Comparison of ENCODE assay signal across 1 cellular context in the genomic region with DNA sequence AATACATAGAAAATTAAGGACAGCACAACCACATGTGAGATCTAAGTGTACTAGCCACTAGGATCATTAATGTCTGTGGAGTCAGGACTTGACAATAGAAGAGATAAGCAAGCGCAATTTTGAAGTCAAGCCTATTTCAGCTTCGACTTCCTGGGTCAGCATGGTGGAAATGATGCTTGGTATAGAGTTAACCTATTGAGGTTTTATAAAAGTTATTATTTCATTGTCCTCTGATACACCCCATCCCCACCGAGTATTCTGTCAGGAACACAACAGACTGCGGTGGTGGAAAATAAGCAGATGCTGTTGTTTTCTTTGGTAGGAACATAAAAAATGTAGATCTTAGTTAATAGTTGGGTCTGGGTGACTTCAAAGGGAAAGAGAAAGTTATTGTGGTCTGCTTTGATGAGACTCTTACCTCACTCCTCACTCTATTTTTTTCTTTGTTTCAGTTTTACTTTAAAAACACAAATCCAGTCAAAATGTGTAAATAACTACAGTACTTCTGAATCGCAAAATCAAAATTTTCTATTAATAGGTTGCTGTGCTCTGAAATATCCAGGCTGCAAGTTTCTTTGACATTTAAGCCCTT.
TF ChIP-seq lines count a peak whose summit lies in the region.

No MANE protein-coding gene starts in this region.

TF ChIP-seq in GM12878, 131 proteins besides CTCF, POLR2A, EP300 and RAD21 (continued from another document):
- TF ChIP-seq, protein P1, sequence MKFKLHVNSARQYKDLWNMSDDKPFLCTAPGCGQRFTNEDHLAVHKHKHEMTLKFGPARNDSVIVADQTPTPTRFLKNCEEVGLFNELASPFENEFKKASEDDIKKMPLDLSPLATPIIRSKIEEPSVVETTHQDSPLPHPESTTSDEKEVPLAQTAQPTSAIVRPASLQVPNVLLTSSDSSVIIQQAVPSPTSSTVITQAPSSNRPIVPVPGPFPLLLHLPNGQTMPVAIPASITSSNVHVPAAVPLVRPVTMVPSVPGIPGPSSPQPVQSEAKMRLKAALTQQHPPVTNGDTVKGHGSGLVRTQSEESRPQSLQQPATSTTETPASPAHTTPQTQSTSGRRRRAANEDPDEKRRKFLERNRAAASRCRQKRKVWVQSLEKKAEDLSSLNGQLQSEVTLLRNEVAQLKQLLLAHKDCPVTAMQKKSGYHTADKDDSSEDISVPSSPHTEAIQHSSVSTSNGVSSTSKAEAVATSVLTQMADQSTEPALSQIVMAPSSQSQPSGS (IDR thresholded peaks at IDR 0.05; ENCODE audit: low read length) = peak; percentile 51; the same call in 1 of the 2 replicates
- no peak for TF ChIP-seq BCL11A (IDR thresholded peaks at IDR 0.05; ENCODE audit: low read depth, low read length)
- peak; percentile 84 for TF ChIP-seq ATF7 (IDR thresholded peaks at IDR 0.05; ENCODE audit: low read depth)
- TF ChIP-seq, protein P2, sequence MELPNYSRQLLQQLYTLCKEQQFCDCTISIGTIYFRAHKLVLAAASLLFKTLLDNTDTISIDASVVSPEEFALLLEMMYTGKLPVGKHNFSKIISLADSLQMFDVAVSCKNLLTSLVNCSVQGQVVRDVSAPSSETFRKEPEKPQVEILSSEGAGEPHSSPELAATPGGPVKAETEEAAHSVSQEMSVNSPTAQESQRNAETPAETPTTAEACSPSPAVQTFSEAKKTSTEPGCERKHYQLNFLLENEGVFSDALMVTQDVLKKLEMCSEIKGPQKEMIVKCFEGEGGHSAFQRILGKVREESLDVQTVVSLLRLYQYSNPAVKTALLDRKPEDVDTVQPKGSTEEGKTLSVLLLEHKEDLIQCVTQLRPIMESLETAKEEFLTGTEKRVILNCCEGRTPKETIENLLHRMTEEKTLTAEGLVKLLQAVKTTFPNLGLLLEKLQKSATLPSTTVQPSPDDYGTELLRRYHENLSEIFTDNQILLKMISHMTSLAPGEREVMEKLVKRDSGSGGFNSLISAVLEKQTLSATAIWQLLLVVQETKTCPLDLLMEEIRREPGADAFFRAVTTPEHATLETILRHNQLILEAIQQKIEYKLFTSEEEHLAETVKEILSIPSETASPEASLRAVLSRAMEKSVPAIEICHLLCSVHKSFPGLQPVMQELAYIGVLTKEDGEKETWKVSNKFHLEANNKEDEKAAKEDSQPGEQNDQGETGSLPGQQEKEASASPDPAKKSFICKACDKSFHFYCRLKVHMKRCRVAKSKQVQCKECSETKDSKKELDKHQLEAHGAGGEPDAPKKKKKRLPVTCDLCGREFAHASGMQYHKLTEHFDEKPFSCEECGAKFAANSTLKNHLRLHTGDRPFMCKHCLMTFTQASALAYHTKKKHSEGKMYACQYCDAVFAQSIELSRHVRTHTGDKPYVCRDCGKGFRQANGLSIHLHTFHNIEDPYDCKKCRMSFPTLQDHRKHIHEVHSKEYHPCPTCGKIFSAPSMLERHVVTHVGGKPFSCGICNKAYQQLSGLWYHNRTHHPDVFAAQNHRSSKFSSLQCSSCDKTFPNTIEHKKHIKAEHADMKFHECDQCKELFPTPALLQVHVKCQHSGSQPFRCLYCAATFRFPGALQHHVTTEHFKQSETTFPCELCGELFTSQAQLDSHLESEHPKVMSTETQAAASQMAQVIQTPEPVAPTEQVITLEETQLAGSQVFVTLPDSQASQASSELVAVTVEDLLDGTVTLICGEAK (IDR thresholded peaks at IDR 0.05; ENCODE audit: borderline replicate concordance) = no peak
- no peak for TF ChIP-seq RCOR1 (conservative IDR thresholded peaks at IDR 0.05; ENCODE audit: low read depth, low read length)
- no peak for TF ChIP-seq MXI1 (IDR thresholded peaks at IDR 0.05; ENCODE audit: low read depth, low read length)
- TF ChIP-seq NRF1 (conservative IDR thresholded peaks at IDR 0.05; ENCODE audit: low read depth, low read length) = no peak
- TF ChIP-seq CBX5 (IDR thresholded peaks at IDR 0.05; ENCODE audit: low read depth) = no peak
- no peak for TF ChIP-seq LARP7 (IDR thresholded peaks at IDR 0.05)
- TF ChIP-seq POLR2AphosphoS2 (IDR thresholded peaks at IDR 0.05; ENCODE audit: low read depth, low read length) = no peak
- TF ChIP-seq, protein P3, sequence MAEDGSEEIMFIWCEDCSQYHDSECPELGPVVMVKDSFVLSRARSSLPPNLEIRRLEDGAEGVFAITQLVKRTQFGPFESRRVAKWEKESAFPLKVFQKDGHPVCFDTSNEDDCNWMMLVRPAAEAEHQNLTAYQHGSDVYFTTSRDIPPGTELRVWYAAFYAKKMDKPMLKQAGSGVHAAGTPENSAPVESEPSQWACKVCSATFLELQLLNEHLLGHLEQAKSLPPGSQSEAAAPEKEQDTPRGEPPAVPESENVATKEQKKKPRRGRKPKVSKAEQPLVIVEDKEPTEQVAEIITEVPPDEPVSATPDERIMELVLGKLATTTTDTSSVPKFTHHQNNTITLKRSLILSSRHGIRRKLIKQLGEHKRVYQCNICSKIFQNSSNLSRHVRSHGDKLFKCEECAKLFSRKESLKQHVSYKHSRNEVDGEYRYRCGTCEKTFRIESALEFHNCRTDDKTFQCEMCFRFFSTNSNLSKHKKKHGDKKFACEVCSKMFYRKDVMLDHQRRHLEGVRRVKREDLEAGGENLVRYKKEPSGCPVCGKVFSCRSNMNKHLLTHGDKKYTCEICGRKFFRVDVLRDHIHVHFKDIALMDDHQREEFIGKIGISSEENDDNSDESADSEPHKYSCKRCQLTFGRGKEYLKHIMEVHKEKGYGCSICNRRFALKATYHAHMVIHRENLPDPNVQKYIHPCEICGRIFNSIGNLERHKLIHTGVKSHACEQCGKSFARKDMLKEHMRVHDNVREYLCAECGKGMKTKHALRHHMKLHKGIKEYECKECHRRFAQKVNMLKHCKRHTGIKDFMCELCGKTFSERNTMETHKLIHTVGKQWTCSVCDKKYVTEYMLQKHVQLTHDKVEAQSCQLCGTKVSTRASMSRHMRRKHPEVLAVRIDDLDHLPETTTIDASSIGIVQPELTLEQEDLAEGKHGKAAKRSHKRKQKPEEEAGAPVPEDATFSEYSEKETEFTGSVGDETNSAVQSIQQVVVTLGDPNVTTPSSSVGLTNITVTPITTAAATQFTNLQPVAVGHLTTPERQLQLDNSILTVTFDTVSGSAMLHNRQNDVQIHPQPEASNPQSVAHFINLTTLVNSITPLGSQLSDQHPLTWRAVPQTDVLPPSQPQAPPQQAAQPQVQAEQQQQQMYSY (CRISPR knock-in tag; IDR thresholded peaks at IDR 0.05) = no peak
- TF ChIP-seq BACH1 (IDR thresholded peaks at IDR 0.05; ENCODE audit: borderline replicate concordance) = no peak
- TF ChIP-seq TCF7 (IDR thresholded peaks at IDR 0.05; ENCODE audit: borderline replicate concordance) = peak; percentile 63; the same call in 1 of the 2 replicates
- no peak for TF ChIP-seq SIN3A (IDR thresholded peaks at IDR 0.05; ENCODE audit: low read depth, low read length)
- peak; percentile 27; the same call in 1 of the 2 replicates for TF ChIP-seq CREB1 (IDR thresholded peaks at IDR 0.05; ENCODE audit: low read depth)
- TF ChIP-seq, protein P4, sequence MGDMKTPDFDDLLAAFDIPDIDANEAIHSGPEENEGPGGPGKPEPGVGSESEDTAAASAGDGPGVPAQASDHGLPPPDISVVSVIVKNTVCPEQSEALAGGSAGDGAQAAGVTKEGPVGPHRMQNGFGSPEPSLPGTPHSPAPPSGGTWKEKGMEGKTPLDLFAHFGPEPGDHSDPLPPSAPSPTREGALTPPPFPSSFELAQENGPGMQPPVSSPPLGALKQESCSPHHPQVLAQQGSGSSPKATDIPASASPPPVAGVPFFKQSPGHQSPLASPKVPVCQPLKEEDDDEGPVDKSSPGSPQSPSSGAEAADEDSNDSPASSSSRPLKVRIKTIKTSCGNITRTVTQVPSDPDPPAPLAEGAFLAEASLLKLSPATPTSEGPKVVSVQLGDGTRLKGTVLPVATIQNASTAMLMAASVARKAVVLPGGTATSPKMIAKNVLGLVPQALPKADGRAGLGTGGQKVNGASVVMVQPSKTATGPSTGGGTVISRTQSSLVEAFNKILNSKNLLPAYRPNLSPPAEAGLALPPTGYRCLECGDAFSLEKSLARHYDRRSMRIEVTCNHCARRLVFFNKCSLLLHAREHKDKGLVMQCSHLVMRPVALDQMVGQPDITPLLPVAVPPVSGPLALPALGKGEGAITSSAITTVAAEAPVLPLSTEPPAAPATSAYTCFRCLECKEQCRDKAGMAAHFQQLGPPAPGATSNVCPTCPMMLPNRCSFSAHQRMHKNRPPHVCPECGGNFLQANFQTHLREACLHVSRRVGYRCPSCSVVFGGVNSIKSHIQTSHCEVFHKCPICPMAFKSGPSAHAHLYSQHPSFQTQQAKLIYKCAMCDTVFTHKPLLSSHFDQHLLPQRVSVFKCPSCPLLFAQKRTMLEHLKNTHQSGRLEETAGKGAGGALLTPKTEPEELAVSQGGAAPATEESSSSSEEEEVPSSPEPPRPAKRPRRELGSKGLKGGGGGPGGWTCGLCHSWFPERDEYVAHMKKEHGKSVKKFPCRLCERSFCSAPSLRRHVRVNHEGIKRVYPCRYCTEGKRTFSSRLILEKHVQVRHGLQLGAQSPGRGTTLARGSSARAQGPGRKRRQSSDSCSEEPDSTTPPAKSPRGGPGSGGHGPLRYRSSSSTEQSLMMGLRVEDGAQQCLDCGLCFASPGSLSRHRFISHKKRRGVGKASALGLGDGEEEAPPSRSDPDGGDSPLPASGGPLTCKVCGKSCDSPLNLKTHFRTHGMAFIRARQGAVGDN (IDR thresholded peaks at IDR 0.05) = no peak
- TF ChIP-seq, protein P5, sequence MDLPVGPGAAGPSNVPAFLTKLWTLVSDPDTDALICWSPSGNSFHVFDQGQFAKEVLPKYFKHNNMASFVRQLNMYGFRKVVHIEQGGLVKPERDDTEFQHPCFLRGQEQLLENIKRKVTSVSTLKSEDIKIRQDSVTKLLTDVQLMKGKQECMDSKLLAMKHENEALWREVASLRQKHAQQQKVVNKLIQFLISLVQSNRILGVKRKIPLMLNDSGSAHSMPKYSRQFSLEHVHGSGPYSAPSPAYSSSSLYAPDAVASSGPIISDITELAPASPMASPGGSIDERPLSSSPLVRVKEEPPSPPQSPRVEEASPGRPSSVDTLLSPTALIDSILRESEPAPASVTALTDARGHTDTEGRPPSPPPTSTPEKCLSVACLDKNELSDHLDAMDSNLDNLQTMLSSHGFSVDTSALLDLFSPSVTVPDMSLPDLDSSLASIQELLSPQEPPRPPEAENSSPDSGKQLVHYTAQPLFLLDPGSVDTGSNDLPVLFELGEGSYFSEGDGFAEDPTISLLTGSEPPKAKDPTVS (IDR thresholded peaks at IDR 0.05; ENCODE audit: low read depth, low read length) = no peak
- TF ChIP-seq SMARCA5 (IDR thresholded peaks at IDR 0.05) = no peak
- TF ChIP-seq ZZZ3 (IDR thresholded peaks at IDR 0.05; ENCODE audit: control insufficient read depth, insufficient read length, low read depth) = no peak
- no peak for TF ChIP-seq SIX5 (IDR thresholded peaks at IDR 0.05; ENCODE audit: low read depth, low read length, severe bottlenecking)
- TF ChIP-seq NR2C1 (IDR thresholded peaks at IDR 0.05) = no peak
- no peak for TF ChIP-seq SREBF2 (IDR thresholded peaks at IDR 0.05; ENCODE audit: low read length)
- peak; percentile 79 for TF ChIP-seq RUNX3 (IDR thresholded peaks at IDR 0.05; ENCODE audit: low read length)
- TF ChIP-seq HDAC2 (IDR thresholded peaks at IDR 0.05) = no peak
- peak; percentile 35; the same call in 1 of the 2 replicates for TF ChIP-seq MEF2A (IDR thresholded peaks at IDR 0.05; ENCODE audit: insufficient read depth, low read depth, low read length)
- TF ChIP-seq GABPA (IDR thresholded peaks at IDR 0.05; ENCODE audit: low read depth) = 0 out of 2 replicates have a peak, but pooled peaks have one; percentile 8
- TF ChIP-seq, protein P6, sequence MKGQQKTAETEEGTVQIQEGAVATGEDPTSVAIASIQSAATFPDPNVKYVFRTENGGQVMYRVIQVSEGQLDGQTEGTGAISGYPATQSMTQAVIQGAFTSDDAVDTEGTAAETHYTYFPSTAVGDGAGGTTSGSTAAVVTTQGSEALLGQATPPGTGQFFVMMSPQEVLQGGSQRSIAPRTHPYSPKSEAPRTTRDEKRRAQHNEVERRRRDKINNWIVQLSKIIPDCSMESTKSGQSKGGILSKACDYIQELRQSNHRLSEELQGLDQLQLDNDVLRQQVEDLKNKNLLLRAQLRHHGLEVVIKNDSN (IDR thresholded peaks at IDR 0.05; ENCODE audit: borderline replicate concordance, extremely low read length, insufficient read depth, low read depth, low read length) = no peak
- TF ChIP-seq, protein P7, sequence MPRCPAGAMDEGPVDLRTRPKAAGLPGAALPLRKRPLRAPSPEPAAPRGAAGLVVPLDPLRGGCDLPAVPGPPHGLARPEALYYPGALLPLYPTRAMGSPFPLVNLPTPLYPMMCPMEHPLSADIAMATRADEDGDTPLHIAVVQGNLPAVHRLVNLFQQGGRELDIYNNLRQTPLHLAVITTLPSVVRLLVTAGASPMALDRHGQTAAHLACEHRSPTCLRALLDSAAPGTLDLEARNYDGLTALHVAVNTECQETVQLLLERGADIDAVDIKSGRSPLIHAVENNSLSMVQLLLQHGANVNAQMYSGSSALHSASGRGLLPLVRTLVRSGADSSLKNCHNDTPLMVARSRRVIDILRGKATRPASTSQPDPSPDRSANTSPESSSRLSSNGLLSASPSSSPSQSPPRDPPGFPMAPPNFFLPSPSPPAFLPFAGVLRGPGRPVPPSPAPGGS (IDR thresholded peaks at IDR 0.05; ENCODE audit: borderline replicate concordance, insufficient read depth, low read depth, low read length, poor library complexity, severe bottlenecking) = no peak
- no peak for TF ChIP-seq SP1 (IDR thresholded peaks at IDR 0.05; ENCODE audit: low read depth, low read length)
- no peak for TF ChIP-seq PAX8 (IDR thresholded peaks at IDR 0.05)
- no peak for TF ChIP-seq KLF5 (IDR thresholded peaks at IDR 0.05; ENCODE audit: partially characterized antibody)
- TF ChIP-seq SMAD1 (IDR thresholded peaks at IDR 0.05; ENCODE audit: low read depth, partially characterized antibody) = no peak
